Comparison of ENCODE assay signal across 28 cellular contexts in the genomic region with DNA sequence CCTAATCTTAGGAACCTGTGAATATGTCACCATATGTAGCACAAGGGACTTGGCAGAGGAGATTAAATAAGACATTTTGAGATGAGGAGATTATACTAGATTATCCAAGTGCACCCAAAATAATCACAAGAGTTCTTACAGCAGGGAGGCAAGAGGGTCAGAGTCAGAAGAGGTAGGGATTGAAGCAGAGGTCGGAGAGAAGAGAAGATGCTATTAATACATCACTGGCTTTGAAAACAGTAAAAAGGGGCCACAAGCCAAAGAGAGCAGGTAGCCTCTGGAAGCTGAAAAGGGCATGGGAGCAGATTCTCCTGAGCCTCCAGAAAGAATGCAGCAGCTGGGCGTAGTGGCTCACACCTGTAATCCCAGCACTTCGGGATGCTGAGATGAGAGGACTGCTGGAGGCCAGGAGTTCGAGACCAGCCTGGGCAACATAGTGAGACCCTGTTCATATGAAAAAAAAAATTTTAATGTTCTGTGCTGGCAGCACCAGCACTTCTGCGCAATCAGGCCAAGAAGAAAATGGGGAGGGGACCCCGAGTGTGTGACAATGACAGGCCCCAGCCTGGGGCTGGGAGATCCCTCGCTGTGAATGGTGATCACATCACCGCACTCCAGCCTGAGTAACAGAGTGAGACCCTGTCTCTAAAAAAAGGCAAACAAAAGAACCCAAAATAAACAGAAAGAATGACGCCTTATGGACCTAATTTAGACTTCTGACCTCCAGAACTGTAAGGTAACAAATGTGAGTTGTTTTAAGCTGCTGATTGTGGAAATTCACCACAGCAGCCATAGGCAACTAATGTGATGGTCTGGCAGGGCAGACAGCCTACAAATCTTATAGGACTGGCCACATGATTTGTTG.
"Had no signal": no experiment of that assay in that cellular context is flagged by ENCODE, and none has a peak within 500 bp of the region (broad histone marks: within the 10 kb centered on the region; RNA-seq: fewer than 3 reads in every experiment).

No MANE protein-coding gene starts in this region.

- H3K27me3 Mint-ChIP-seq: memory B cell had no signal

- H3K27me3 ChIP-seq: colonic mucosa, esophagus squamous epithelium, gastroesophageal sphincter, heart left ventricle, hepatocyte had no signal

- H3K4me1 ChIP-seq: colonic mucosa, gastroesophageal sphincter had no signal

- H3K9me3 Mint-ChIP-seq: immature natural killer cell had no signal

- H2AFZ ChIP-seq: hepatocyte had no signal

- ATAC-seq: effector memory CD8-positive, alpha-beta T cell; esophagus mucosa; gastroesophageal sphincter; left colon had no signal

- H3K4me1 Mint-ChIP-seq: endodermal cell, immature natural killer cell had no signal

- H3K27ac ChIP-seq: colonic mucosa, epithelial cell of prostate, gastroesophageal sphincter, hepatocyte had no signal

- H3K4me2 ChIP-seq: hepatocyte had no signal

- H3K4me3 ChIP-seq: colonic mucosa, esophagus squamous epithelium, gastroesophageal sphincter, heart left ventricle, hepatocyte, lung had no signal

- H3K36me3 Mint-ChIP-seq: immature natural killer cell had no signal

- H3K27ac Mint-ChIP-seq: dendritic cell treated with granulocyte-macrophage colony-stimulating factor and Interleukin-4, amounts not matched to agents 40 ng/mL and 50 ng/mL, for 4 days; effector memory CD8-positive, alpha-beta T cell; endodermal cell; immature natural killer cell; memory B cell had no signal

- FAIRE-seq: endometrium, kidney had no signal

- H3K9me3 ChIP-seq: colonic mucosa, esophagus squamous epithelium had no signal

- H3K79me2 ChIP-seq: hepatocyte had no signal

- H3K36me3 ChIP-seq: colonic mucosa, esophagus squamous epithelium, gastroesophageal sphincter, heart left ventricle had no signal

- H3K4me3 Mint-ChIP-seq: dendritic cell treated with granulocyte-macrophage colony-stimulating factor and Interleukin-4, amounts not matched to agents 40 ng/mL and 50 ng/mL, for 4 days; effector memory CD8-positive, alpha-beta T cell; endodermal cell; immature natural killer cell; memory B cell had no signal

- DNase-seq: cerebellar nuclear complex; colonic mucosa; cortex of kidney; effector CD8-positive, alpha-beta T cell; effector memory CD8-positive, alpha-beta T cell; endodermal cell; erythroblast; esophagus squamous epithelium; foreskin fibroblast; foreskin melanocyte; heart left ventricle; hypothalamus; immature natural killer cell; islet precursor cell; kidney; kidney glomerular epithelial cell; left colon; mammary epithelial cell; mesendoderm; midbrain had no signal
